ENCODE assay signal across 1 cellular context in genomic region chr21:15893902-15894301, GRCh38.
TF ChIP-seq lines count a peak whose summit lies in the region.

No MANE protein-coding gene starts in this region.

TF ChIP-seq in HepG2, 621 proteins besides CTCF, POLR2A, EP300 and RAD21 (continued from another document):
- TF ChIP-seq ZSCAN29 (CRISPR knock-in tag; conservative IDR thresholded peaks at IDR 0.05) (no peak), ZNF335 (CRISPR knock-in tag; IDR thresholded peaks at IDR 0.05) (no peak), ATAD3A (CRISPR knock-in tag; IDR thresholded peaks at IDR 0.05) (no peak), HMGA1 (CRISPR knock-in tag; conservative IDR thresholded peaks at IDR 0.05) (no peak), LCORL (IDR thresholded peaks at IDR 0.05) (no peak), LCORL (CRISPR knock-in tag; IDR thresholded peaks at IDR 0.05) (no peak), RNF2 (conservative IDR thresholded peaks at IDR 0.05; ENCODE audit: low read depth) (no peak), NFKBIZ (CRISPR knock-in tag; IDR thresholded peaks at IDR 0.05) (no peak), HNRNPL (IDR thresholded peaks at IDR 0.05; ENCODE audit: low read depth, low read length) (no peak), IRF1 (CRISPR knock-in tag; IDR thresholded peaks at IDR 0.05; ENCODE audit: low read depth) (no peak), ISL2 (CRISPR knock-in tag; IDR thresholded peaks at IDR 0.05) (no peak), ETV5 (CRISPR knock-in tag; IDR thresholded peaks at IDR 0.05; ENCODE audit: borderline replicate concordance) (no peak), ZNF160 (CRISPR knock-in tag; IDR thresholded peaks at IDR 0.05) (no peak)
